ENCODE assay signal across 13 cellular contexts in the genomic region with DNA sequence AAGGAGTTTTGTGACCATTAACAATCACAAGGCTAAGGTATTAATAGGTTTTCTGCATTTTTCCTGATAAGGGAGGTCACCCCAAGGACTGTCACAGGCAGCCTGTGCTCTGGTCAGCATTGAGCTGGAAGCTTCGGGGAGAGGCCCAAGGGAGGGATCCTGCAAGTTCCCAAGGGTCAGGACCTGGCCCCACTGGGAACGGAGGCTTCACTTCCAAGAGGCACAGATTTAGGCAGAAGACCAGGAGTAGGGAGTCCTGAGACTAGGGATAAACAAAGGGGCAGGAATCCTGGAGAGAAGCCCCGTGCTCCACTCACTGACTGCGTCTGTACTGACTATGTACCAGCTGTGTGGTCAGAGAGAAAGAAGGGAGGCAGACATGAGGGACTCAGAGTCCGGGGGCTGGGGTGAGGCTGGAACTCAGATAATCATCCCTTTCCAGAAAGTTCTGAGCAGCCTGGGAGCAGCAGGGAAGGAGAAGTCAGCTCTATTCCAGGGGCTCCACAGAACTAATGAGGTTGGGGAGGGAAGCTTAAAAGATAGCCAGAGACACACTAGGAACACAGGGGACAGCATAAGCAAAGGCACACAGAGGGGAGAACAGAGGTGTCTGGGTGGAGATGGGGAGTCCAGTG. TPM values are rescaled to one million over a fixed set of nuclear protein-coding genes. Genes with fewer than 3 reads are reported as not detected.
DNase-seq lines count a peak whose midpoint lies in the region; ATAC-seq and TF ChIP-seq lines count a peak whose summit lies in the region.
"Had no signal": no experiment of that assay in that cellular context is flagged by ENCODE, and none has a peak within 500 bp of the region (broad histone marks: within the 10 kb centered on the region; RNA-seq: fewer than 3 reads in every experiment).

No MANE protein-coding gene starts in this region.

- peaks cover 45% of the 10 kb centered on the region for H3K36me3 Mint-ChIP-seq in activated CD8-positive, alpha-beta T cell treated with anti-CD3 and anti-CD28 coated beads, Interleukin-2, amount 10 ng/mL, durations not matched to agents 7 days and 5 days (ENCODE audit: low read depth)
- H3K36me3 Mint-ChIP-seq in activated CD8-positive, alpha-beta T cell treated with anti-CD3 and anti-CD28 coated beads for 36 hours (ENCODE audit: low read depth) = peaks cover 43% of the 10 kb centered on the region
- H3K36me3 Mint-ChIP-seq in activated T-helper 1 cell treated with anti-CD3 and anti-CD28 coated beads, Interleukin-12 subunit alpha, Interleukin-12 subunit beta, Interleukin-2, Interleukin-4 antibody, amounts not matched to agents 30 ng/mL and 10 ng/mL and 1 ng/mL, durations not matched to agents 14 hours and 24 hours and 36 hours (ENCODE audit: low read depth) = peaks cover 58% of the 10 kb centered on the region
- H3K36me3 Mint-ChIP-seq in memory B cell = peaks cover 33% of the 10 kb centered on the region
- peaks cover 64% of the 10 kb centered on the region for H3K36me3 Mint-ChIP-seq in stimulated activated memory B cell treated with anti-CD40 and anti-IgM and Interleukin-4, amounts not matched to agents 10 μg/mL and 1 μg/mL and 100 μg/mL, for 72 hours
- H3K36me3 Mint-ChIP-seq in activated CD8-positive, alpha-beta memory T cell treated with anti-CD3 and anti-CD28 coated beads, Interleukin-2, amount 10 ng/mL, durations not matched to agents 7 days and 5 days = peaks cover 22% of the 10 kb centered on the region

- no peaks in the 10 kb centered on the region for H3K9me3 Mint-ChIP-seq in activated CD8-positive, alpha-beta T cell treated with anti-CD3 and anti-CD28 coated beads, Interleukin-2, amount 10 ng/mL, durations not matched to agents 7 days and 5 days (ENCODE audit: insufficient read depth)
- no peaks in the 10 kb centered on the region for H3K9me3 Mint-ChIP-seq in activated CD8-positive, alpha-beta T cell treated with anti-CD3 and anti-CD28 coated beads for 36 hours
- H3K9me3 Mint-ChIP-seq in activated T-helper 1 cell treated with anti-CD3 and anti-CD28 coated beads, Interleukin-12 subunit alpha, Interleukin-12 subunit beta, Interleukin-2, Interleukin-4 antibody, amounts not matched to agents 30 ng/mL and 10 ng/mL and 1 ng/mL, durations not matched to agents 14 hours and 24 hours and 36 hours = no peaks in the 10 kb centered on the region
- H3K9me3 Mint-ChIP-seq in memory B cell = no peaks in the 10 kb centered on the region
- H3K9me3 Mint-ChIP-seq in stimulated activated memory B cell treated with anti-CD40 and anti-IgM and Interleukin-4, amounts not matched to agents 10 μg/mL and 1 μg/mL and 100 μg/mL, for 72 hours = no peaks in the 10 kb centered on the region
- no peaks in the 10 kb centered on the region for H3K9me3 Mint-ChIP-seq in activated CD8-positive, alpha-beta memory T cell treated with anti-CD3 and anti-CD28 coated beads, Interleukin-2, amount 10 ng/mL, durations not matched to agents 7 days and 5 days (ENCODE audit: low read depth)

- intact Hi-C loops in activated CD8-positive, alpha-beta T cell treated with anti-CD3 and anti-CD28 coated beads for 36 hours (cut with micrococcal nuclease) = no loop called here
- intact Hi-C loops in activated T-helper 1 cell treated with anti-CD3 and anti-CD28 coated beads, Interleukin-12 subunit alpha, Interleukin-12 subunit beta, Interleukin-2, Interleukin-4 antibody, amounts not matched to agents 30 ng/mL and 10 ng/mL and 1 ng/mL, durations not matched to agents 14 hours and 24 hours and 36 hours (cut with micrococcal nuclease) = no loop called here

- no peak overlapping the region for H3K27ac ChIP-seq in Karpas-422 (ENCODE audit: low read length)

- no peak overlapping the region for H3K4me3 Mint-ChIP-seq in activated CD8-positive, alpha-beta T cell treated with anti-CD3 and anti-CD28 coated beads, Interleukin-2, amount 10 ng/mL, durations not matched to agents 7 days and 5 days
- H3K4me3 Mint-ChIP-seq in activated CD8-positive, alpha-beta T cell treated with anti-CD3 and anti-CD28 coated beads for 36 hours = no peak overlapping the region
- H3K4me3 Mint-ChIP-seq in activated T-helper 1 cell treated with anti-CD3 and anti-CD28 coated beads, Interleukin-12 subunit alpha, Interleukin-12 subunit beta, Interleukin-2, Interleukin-4 antibody, amounts not matched to agents 30 ng/mL and 10 ng/mL and 1 ng/mL, durations not matched to agents 14 hours and 24 hours and 36 hours = no peak overlapping the region
- peak overlapping the region; percentile 15 for H3K4me3 Mint-ChIP-seq in memory B cell
- H3K4me3 Mint-ChIP-seq in stimulated activated memory B cell treated with anti-CD40 and anti-IgM and Interleukin-4, amounts not matched to agents 10 μg/mL and 1 μg/mL and 100 μg/mL, for 72 hours = peak overlapping the region; percentile 11
- no peak overlapping the region for H3K4me3 Mint-ChIP-seq in activated CD8-positive, alpha-beta memory T cell treated with anti-CD3 and anti-CD28 coated beads, Interleukin-2, amount 10 ng/mL, durations not matched to agents 7 days and 5 days

- ATAC-seq in activated CD8-positive, alpha-beta T cell treated with anti-CD3 and anti-CD28 coated beads, Interleukin-2, amount 10 ng/mL, durations not matched to agents 7 days and 5 days = no peak
- no peak for ATAC-seq in activated CD8-positive, alpha-beta T cell treated with anti-CD3 and anti-CD28 coated beads for 36 hours
- ATAC-seq in memory B cell (ENCODE audit: low read depth) (no peak), GM21786 (IDR thresholded peaks at IDR 0.05; ENCODE audit: unreplicated experiment) (no peak)
- no peak for ATAC-seq in stimulated activated memory B cell treated with anti-CD40 and anti-IgM and Interleukin-4, amounts not matched to agents 10 μg/mL and 1 μg/mL and 100 μg/mL, for 72 hours
- ATAC-seq in activated CD8-positive, alpha-beta memory T cell treated with anti-CD3 and anti-CD28 coated beads, Interleukin-2, amount 10 ng/mL, durations not matched to agents 7 days and 5 days = no peak

- no peak overlapping the region for H3K4me3 ChIP-seq in Karpas-422 (ENCODE audit: low read length)

- H3K9me2 ChIP-seq in Karpas-422 (replicated peaks; ENCODE audit: insufficient read depth, low read length) = no peaks in the 10 kb centered on the region

- no peaks in the 10 kb centered on the region for H3K79me2 ChIP-seq in Karpas-422 (ENCODE audit: low read length)

- H2AFZ ChIP-seq in Karpas-422 (ENCODE audit: low read length) = no peak overlapping the region

- H3K9ac ChIP-seq in Karpas-422 (ENCODE audit: low read length) = no peak overlapping the region

- no peaks in the 10 kb centered on the region for H3K9me3 ChIP-seq in Karpas-422 (ENCODE audit: low read length)

- peaks cover 30% of the 10 kb centered on the region for H3K4me1 Mint-ChIP-seq in activated CD8-positive, alpha-beta T cell treated with anti-CD3 and anti-CD28 coated beads, Interleukin-2, amount 10 ng/mL, durations not matched to agents 7 days and 5 days (ENCODE audit: low read depth)
- H3K4me1 Mint-ChIP-seq in activated CD8-positive, alpha-beta T cell treated with anti-CD3 and anti-CD28 coated beads for 36 hours (ENCODE audit: low read depth) = peaks cover 35% of the 10 kb centered on the region
- H3K4me1 Mint-ChIP-seq in activated T-helper 1 cell treated with anti-CD3 and anti-CD28 coated beads, Interleukin-12 subunit alpha, Interleukin-12 subunit beta, Interleukin-2, Interleukin-4 antibody, amounts not matched to agents 30 ng/mL and 10 ng/mL and 1 ng/mL, durations not matched to agents 14 hours and 24 hours and 36 hours (ENCODE audit: low read depth) = peaks cover 41% of the 10 kb centered on the region
- H3K4me1 Mint-ChIP-seq in memory B cell = peaks cover 57% of the 10 kb centered on the region
- H3K4me1 Mint-ChIP-seq in stimulated activated memory B cell treated with anti-CD40 and anti-IgM and Interleukin-4, amounts not matched to agents 10 μg/mL and 1 μg/mL and 100 μg/mL, for 72 hours = peaks cover 83% of the 10 kb centered on the region
- peaks cover 28% of the 10 kb centered on the region for H3K4me1 Mint-ChIP-seq in activated CD8-positive, alpha-beta memory T cell treated with anti-CD3 and anti-CD28 coated beads, Interleukin-2, amount 10 ng/mL, durations not matched to agents 7 days and 5 days

- no peaks in the 10 kb centered on the region for H3K27me3 ChIP-seq in Karpas-422 (ENCODE audit: low read length)

- POLR2A ChIA-PET in activated CD8-positive, alpha-beta T cell treated with anti-CD3 and anti-CD28 coated beads, Interleukin-2, amount 10 ng/mL, durations not matched to agents 7 days and 5 days (lab: Charles Lee) = interaction anchor here (2.3 kb wide), 1 partner anchor 38 kb away, joined by 6 read pairs; a partner anchor contains a TSS
- POLR2A ChIA-PET in activated CD8-positive, alpha-beta T cell treated with anti-CD3 and anti-CD28 coated beads for 36 hours (lab: Charles Lee) = interaction anchor here (0.7 kb wide), 2 partner anchors 11 to 38 kb away, joined by 3 to 4 read pairs; no protein-coding TSS in a partner anchor

- DNase-seq in activated CD8-positive, alpha-beta T cell treated with anti-CD3 and anti-CD28 coated beads, Interleukin-2, amount 10 ng/mL, durations not matched to agents 7 days and 5 days = no peak
- DNase-seq in activated CD8-positive, alpha-beta T cell treated with anti-CD3 and anti-CD28 coated beads for 36 hours = no peak
- no peak for DNase-seq in activated T-helper 1 cell treated with anti-CD3 and anti-CD28 coated beads, Interleukin-12 subunit alpha, Interleukin-12 subunit beta, Interleukin-2, Interleukin-4 antibody, amounts not matched to agents 30 ng/mL and 10 ng/mL and 1 ng/mL, durations not matched to agents 14 hours and 24 hours and 36 hours (ENCODE audit: low spot score)
- DNase-seq in memory B cell (ENCODE audit: low spot score in 2 of 2) (no peak), Karpas-422 (no peak)
- no peak for DNase-seq in activated CD8-positive, alpha-beta memory T cell treated with anti-CD3 and anti-CD28 coated beads, Interleukin-2, amount 10 ng/mL, durations not matched to agents 7 days and 5 days
- DNase-seq: activated CD4-positive, CD25-positive, alpha-beta regulatory T cell treated with anti-CD3 and anti-CD28 coated beads, Interleukin-2, amount 50 U/mL, for 72 hours; kidney glomerular epithelial cell; NCI-H1417 treated with DMSO at 0.1 percent for 48 hours; NCI-H748 treated with DMSO at 0.1 percent for 48 hours; posterior cingulate gyrus had no signal

- no peak for TF ChIP-seq CTCF in activated CD8-positive, alpha-beta T cell treated with anti-CD3 and anti-CD28 coated beads for 36 hours (IDR thresholded peaks at IDR 0.05)

- no peaks in the 10 kb centered on the region for H3K4me1 ChIP-seq in Karpas-422 (ENCODE audit: low read length)

- H3K4me2 ChIP-seq in Karpas-422 (ENCODE audit: low read depth, low read length, poor library complexity, severe bottlenecking) = no peak overlapping the region

- H4K20me1 ChIP-seq in Karpas-422 (ENCODE audit: insufficient read depth, low read depth, low read length) = 0 out of 2 replicates have a peak, but pooled peaks cover 3% of the 10 kb centered on the region

- no peaks in the 10 kb centered on the region for H3K36me3 ChIP-seq in Karpas-422 (ENCODE audit: insufficient read depth, low read length)

- no peaks in the 10 kb centered on the region for H3K27me3 Mint-ChIP-seq in activated CD8-positive, alpha-beta T cell treated with anti-CD3 and anti-CD28 coated beads, Interleukin-2, amount 10 ng/mL, durations not matched to agents 7 days and 5 days (ENCODE audit: low read depth)
- H3K27me3 Mint-ChIP-seq in activated CD8-positive, alpha-beta T cell treated with anti-CD3 and anti-CD28 coated beads for 36 hours = no peaks in the 10 kb centered on the region
- H3K27me3 Mint-ChIP-seq in activated T-helper 1 cell treated with anti-CD3 and anti-CD28 coated beads, Interleukin-12 subunit alpha, Interleukin-12 subunit beta, Interleukin-2, Interleukin-4 antibody, amounts not matched to agents 30 ng/mL and 10 ng/mL and 1 ng/mL, durations not matched to agents 14 hours and 24 hours and 36 hours (ENCODE audit: insufficient read depth) = no peaks in the 10 kb centered on the region
- no peaks in the 10 kb centered on the region for H3K27me3 Mint-ChIP-seq in memory B cell
- no peaks in the 10 kb centered on the region for H3K27me3 Mint-ChIP-seq in stimulated activated memory B cell treated with anti-CD40 and anti-IgM and Interleukin-4, amounts not matched to agents 10 μg/mL and 1 μg/mL and 100 μg/mL, for 72 hours
- no peaks in the 10 kb centered on the region for H3K27me3 Mint-ChIP-seq in activated CD8-positive, alpha-beta memory T cell treated with anti-CD3 and anti-CD28 coated beads, Interleukin-2, amount 10 ng/mL, durations not matched to agents 7 days and 5 days

- peak overlapping the region; percentile 39 for H3K27ac Mint-ChIP-seq in activated CD8-positive, alpha-beta T cell treated with anti-CD3 and anti-CD28 coated beads, Interleukin-2, amount 10 ng/mL, durations not matched to agents 7 days and 5 days
- H3K27ac Mint-ChIP-seq in activated CD8-positive, alpha-beta T cell treated with anti-CD3 and anti-CD28 coated beads for 36 hours = no peak overlapping the region
- peak overlapping the region; percentile 19 for H3K27ac Mint-ChIP-seq in activated T-helper 1 cell treated with anti-CD3 and anti-CD28 coated beads, Interleukin-12 subunit alpha, Interleukin-12 subunit beta, Interleukin-2, Interleukin-4 antibody, amounts not matched to agents 30 ng/mL and 10 ng/mL and 1 ng/mL, durations not matched to agents 14 hours and 24 hours and 36 hours
- H3K27ac Mint-ChIP-seq in memory B cell = peak overlapping the region; percentile 99
- H3K27ac Mint-ChIP-seq in stimulated activated memory B cell treated with anti-CD40 and anti-IgM and Interleukin-4, amounts not matched to agents 10 μg/mL and 1 μg/mL and 100 μg/mL, for 72 hours = peak overlapping the region; percentile 93
- no peak overlapping the region for H3K27ac Mint-ChIP-seq in activated CD8-positive, alpha-beta memory T cell treated with anti-CD3 and anti-CD28 coated beads, Interleukin-2, amount 10 ng/mL, durations not matched to agents 7 days and 5 days

- CTCF ChIA-PET in activated CD8-positive, alpha-beta T cell treated with anti-CD3 and anti-CD28 coated beads, Interleukin-2, amount 10 ng/mL, durations not matched to agents 7 days and 5 days (lab: Charles Lee) = interaction anchor here (0.9 to 1.5 kb wide), 2 partner anchors 10 to 12 kb away, joined by 3 to 4 read pairs; no protein-coding TSS in a partner anchor
- CTCF ChIA-PET in activated CD8-positive, alpha-beta T cell treated with anti-CD3 and anti-CD28 coated beads for 36 hours (lab: Charles Lee) = interaction anchor here (0.9 to 1.1 kb wide), 2 partner anchors 10 to 16 kb away, joined by 3 read pairs; no protein-coding TSS in a partner anchor
- CTCF ChIA-PET in activated CD8-positive, alpha-beta memory T cell treated with anti-CD3 and anti-CD28 coated beads, Interleukin-2, amount 10 ng/mL, durations not matched to agents 7 days and 5 days (lab: Charles Lee) = interaction anchor here (1.1 to 1.6 kb wide), 2 partner anchors 9 to 41 kb away, joined by 3 to 4 read pairs; no protein-coding TSS in a partner anchor

RNA-seq across cellular contexts. Expression of a gene that starts 37.8 kb away (rescaled TPM):
- total RNA-seq in activated CD8-positive, alpha-beta T cell treated with anti-CD3 and anti-CD28 coated beads, Interleukin-2, amount 10 ng/mL, durations not matched to agents 7 days and 5 days = 10 to 100 TPM; 27.8 to 28.5 TPM
- total RNA-seq in activated CD8-positive, alpha-beta T cell treated with anti-CD3 and anti-CD28 coated beads for 36 hours = 10 to 100 TPM; 41.2 to 41.4 TPM
- total RNA-seq in activated T-helper 1 cell treated with anti-CD3 and anti-CD28 coated beads, Interleukin-12 subunit alpha, Interleukin-12 subunit beta, Interleukin-2, Interleukin-4 antibody, amounts not matched to agents 30 ng/mL and 10 ng/mL and 1 ng/mL, durations not matched to agents 14 hours and 24 hours and 36 hours = 64.4 and 66.5 TPM in 2 replicates
- 4.0 and 6.9 TPM in 2 replicates for total RNA-seq in Karpas-422 (2014; rRNA removed; shearing (Covaris generic); ENCODE audit: low replicate concordance)
- total RNA-seq in activated CD8-positive, alpha-beta memory T cell treated with anti-CD3 and anti-CD28 coated beads, Interleukin-2, amount 10 ng/mL, durations not matched to agents 7 days and 5 days = 10 to 100 TPM; 33.8 to 35.2 TPM

RNA-seq across cellular contexts. Expression of a gene that starts 52.9 kb away (rescaled TPM):
- total RNA-seq in activated CD8-positive, alpha-beta T cell treated with anti-CD3 and anti-CD28 coated beads, Interleukin-2, amount 10 ng/mL, durations not matched to agents 7 days and 5 days = 10 to 100 TPM; 21.7 to 22.6 TPM
- 10 to 100 TPM; 23.8 to 23.9 TPM for total RNA-seq in activated CD8-positive, alpha-beta T cell treated with anti-CD3 and anti-CD28 coated beads for 36 hours
- total RNA-seq in activated T-helper 1 cell treated with anti-CD3 and anti-CD28 coated beads, Interleukin-12 subunit alpha, Interleukin-12 subunit beta, Interleukin-2, Interleukin-4 antibody, amounts not matched to agents 30 ng/mL and 10 ng/mL and 1 ng/mL, durations not matched to agents 14 hours and 24 hours and 36 hours = 28.8 TPM in 2 replicates
- 12.2 and 18.4 TPM in 2 replicates for total RNA-seq in Karpas-422 (2014; rRNA removed; shearing (Covaris generic); ENCODE audit: low replicate concordance)
- 10 to 100 TPM; 20.0 to 23.0 TPM for total RNA-seq in activated CD8-positive, alpha-beta memory T cell treated with anti-CD3 and anti-CD28 coated beads, Interleukin-2, amount 10 ng/mL, durations not matched to agents 7 days and 5 days

Comparison
In these comparisons a context has a peak if more than half of its experiments do, and no peak if none do; other contexts are left out.
1. H3K27ac Mint-ChIP-seq: peak in activated CD8-positive, alpha-beta T cell treated with anti-CD3 and anti-CD28 coated beads, Interleukin-2, amount 10 ng/mL, durations not matched to agents 7 days and 5 days (single experiment), activated T-helper 1 cell treated with anti-CD3 and anti-CD28 coated beads, Interleukin-12 subunit alpha, Interleukin-12 subunit beta, Interleukin-2, Interleukin-4 antibody, amounts not matched to agents 30 ng/mL and 10 ng/mL and 1 ng/mL, durations not matched to agents 14 hours and 24 hours and 36 hours (single experiment), memory B cell (single experiment) and stimulated activated memory B cell treated with anti-CD40 and anti-IgM and Interleukin-4, amounts not matched to agents 10 μg/mL and 1 μg/mL and 100 μg/mL, for 72 hours (single experiment); none in activated CD8-positive, alpha-beta T cell treated with anti-CD3 and anti-CD28 coated beads for 36 hours (single experiment) and activated CD8-positive, alpha-beta memory T cell treated with anti-CD3 and anti-CD28 coated beads, Interleukin-2, amount 10 ng/mL, durations not matched to agents 7 days and 5 days (single experiment).
2. H3K4me3 Mint-ChIP-seq: peak in memory B cell (single experiment) and stimulated activated memory B cell treated with anti-CD40 and anti-IgM and Interleukin-4, amounts not matched to agents 10 μg/mL and 1 μg/mL and 100 μg/mL, for 72 hours (single experiment); none in activated CD8-positive, alpha-beta T cell treated with anti-CD3 and anti-CD28 coated beads, Interleukin-2, amount 10 ng/mL, durations not matched to agents 7 days and 5 days (single experiment), activated CD8-positive, alpha-beta T cell treated with anti-CD3 and anti-CD28 coated beads for 36 hours (single experiment), activated T-helper 1 cell treated with anti-CD3 and anti-CD28 coated beads, Interleukin-12 subunit alpha, Interleukin-12 subunit beta, Interleukin-2, Interleukin-4 antibody, amounts not matched to agents 30 ng/mL and 10 ng/mL and 1 ng/mL, durations not matched to agents 14 hours and 24 hours and 36 hours (single experiment) and activated CD8-positive, alpha-beta memory T cell treated with anti-CD3 and anti-CD28 coated beads, Interleukin-2, amount 10 ng/mL, durations not matched to agents 7 days and 5 days (single experiment).